20 cellular contexts compared by ENCODE assay signal in the genomic region with DNA sequence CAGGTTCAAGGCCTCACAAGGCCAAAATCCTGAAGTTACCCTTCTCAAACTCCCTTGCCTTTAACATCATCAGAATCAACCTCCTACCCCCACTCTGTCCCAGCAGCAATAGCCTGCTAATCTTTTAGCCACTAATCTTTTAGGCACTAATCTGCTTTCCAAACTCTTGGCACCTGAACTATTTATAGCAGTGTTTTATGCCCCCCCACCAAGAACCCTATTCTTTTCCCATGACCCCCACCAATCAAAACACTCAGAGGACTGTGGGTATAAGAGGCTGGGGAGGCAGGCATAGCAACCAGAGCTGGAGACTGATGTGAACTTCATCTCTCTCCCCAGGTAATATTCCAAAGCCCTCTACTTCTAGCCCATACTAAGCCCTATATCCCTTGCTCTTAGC. TPM values are rescaled to one million over a fixed set of nuclear protein-coding genes. Genes with fewer than 3 reads are reported as not detected.
DNase-seq lines count a peak whose midpoint lies in the region; ATAC-seq, FAIRE-seq and TF ChIP-seq lines count a peak whose summit lies in the region.
"Had no signal": no experiment of that assay in that cellular context is flagged by ENCODE, and none has a peak within 500 bp of the region (broad histone marks: within the 10 kb centered on the region; RNA-seq: fewer than 3 reads in every experiment).

A gene (plus strand): TSS at position 301 of the 400 bp plus-strand sequence. CDS start 1,052 bp downstream, outside the sequence.

- no peak within 1 kb of the TSS for H3K4me3 ChIP-seq in astrocyte (ENCODE audit: insufficient read depth, low read depth, low read length)
- H3K4me3 ChIP-seq: A549; BLaER1 treated with 17β-estradiol and CSF1 and Interleukin-3, amounts not matched to agents 10 nM and 100 nM had no signal

- H3K4me3 Mint-ChIP-seq in astrocyte (ENCODE audit: unreplicated experiment), result no peak within 1 kb of the TSS
- H3K4me3 Mint-ChIP-seq: B cell; CD4-positive, alpha-beta T cell; CD8-positive, alpha-beta T cell had no signal

- H3K27ac Mint-ChIP-seq in astrocyte (ENCODE audit: unreplicated experiment), result peak within 1 kb of the TSS; percentile 75
- H3K27ac Mint-ChIP-seq: B cell; CD4-positive, alpha-beta T cell; CD8-positive, alpha-beta T cell had no signal

- H3K9me3 ChIP-seq in astrocyte (ENCODE audit: insufficient read depth, low read depth, low read length), result no peaks in the 10 kb centered on the region
- H3K9me3 ChIP-seq: A549 had no signal

- no peaks in the 10 kb centered on the region for H3K9me3 Mint-ChIP-seq in astrocyte (ENCODE audit: unreplicated experiment)
- H3K9me3 Mint-ChIP-seq: CD4-positive, alpha-beta T cell; CD8-positive, alpha-beta T cell had no signal

- no peaks in the 10 kb centered on the region for H3K4me1 ChIP-seq in astrocyte (ENCODE audit: insufficient read depth, low read length)
- H3K4me1 ChIP-seq: A549; BLaER1 treated with 17β-estradiol and CSF1 and Interleukin-3, amounts not matched to agents 10 nM and 100 nM had no signal

- H4K20me1 ChIP-seq in astrocyte (ENCODE audit: insufficient read depth, low read length), result no peaks in the 10 kb centered on the region

- no peak within 1 kb of the TSS for H3K9ac ChIP-seq in astrocyte (ENCODE audit: low read length)
- H3K9ac ChIP-seq: BLaER1 treated with 17β-estradiol and CSF1 and Interleukin-3, amounts not matched to agents 10 nM and 100 nM had no signal

- H3K79me2 ChIP-seq in astrocyte (ENCODE audit: insufficient read depth, low read length), result no peaks in the 10 kb centered on the region

- no peak for ATAC-seq in left lobe of liver
- ATAC-seq: A549; CD8-positive, alpha-beta T cell had no signal

- no peaks in the 10 kb centered on the region for H3K4me1 Mint-ChIP-seq in astrocyte (ENCODE audit: low read depth, unreplicated experiment)
- H3K4me1 Mint-ChIP-seq: B cell had no signal

- H3K36me3 ChIP-seq in astrocyte (ENCODE audit: insufficient read depth, low read length), result no peaks in the 10 kb centered on the region
- H3K36me3 ChIP-seq: BLaER1 treated with 17β-estradiol and CSF1 and Interleukin-3, amounts not matched to agents 10 nM and 100 nM had no signal

- no peak for FAIRE-seq in astrocyte (lab: Jason Lieb, UNC)
- FAIRE-seq: D721Med, G401.6, GM12891 had no signal

- H2AFZ ChIP-seq in astrocyte (ENCODE audit: low read depth, low read length), result no peak within 1 kb of the TSS

- H3K36me3 Mint-ChIP-seq in astrocyte (ENCODE audit: low read depth, unreplicated experiment), result peaks cover 2% of the 10 kb centered on the region
- H3K36me3 Mint-ChIP-seq: CD8-positive, alpha-beta T cell had no signal

- H3K27me3 ChIP-seq in astrocyte (ENCODE audit: insufficient read depth, low read length), result no peaks in the 10 kb centered on the region

- no peak within 1 kb of the TSS for H3K4me2 ChIP-seq in astrocyte (ENCODE audit: low read length)
- H3K4me2 ChIP-seq: A549; BLaER1 treated with 17β-estradiol and CSF1 and Interleukin-3, amounts not matched to agents 10 nM and 100 nM had no signal

- no peak within 1 kb of the TSS for H3K27ac ChIP-seq in astrocyte (ENCODE audit: low read depth, low read length)
- H3K27ac ChIP-seq: 22Rv1; A549; BLaER1 treated with 17β-estradiol and CSF1 and Interleukin-3, amounts not matched to agents 10 nM and 100 nM; C4-2B had no signal

- DNase-seq in D341Med (ENCODE audit: low spot score) (peak; percentile 49), NCI-H82 treated with DMSO at 0.1 percent for 48 hours (lab: John Stamatoyannopoulos, UW; ENCODE audit: unreplicated experiment) (peak; percentile 92), astrocyte (ENCODE audit: low read depth) (no peak), GM19238 (ENCODE audit: insufficient read length, low spot score) (no peak), left lobe of liver (ENCODE audit: low spot score) (no peak)
- DNase-seq: AML-193; CD4-positive, alpha-beta T cell; CD8-positive, alpha-beta T cell; COR-L47; DMS79 treated with DMSO at 0.1 percent for 48 hours; GF-D8 had no signal

- no peaks in the 10 kb centered on the region for H3K27me3 Mint-ChIP-seq in astrocyte (ENCODE audit: low read depth, unreplicated experiment)
- H3K27me3 Mint-ChIP-seq: B cell; CD4-positive, alpha-beta T cell had no signal

- no peak for TF ChIP-seq CTCF in astrocyte (IDR thresholded peaks at IDR 0.05; ENCODE audit: insufficient read depth, low read depth, low read length)

RNA-seq across cellular contexts. Expression of the gene that starts here (rescaled TPM):
- total RNA-seq in astrocyte, result not detected in 2 replicates
- not detected for total RNA-seq in left lobe of liver
- total RNA-seq: A172; B cell; CD4-positive, alpha-beta T cell; CD8-positive, alpha-beta T cell had no signal

Comparison
In these comparisons a context has a peak if more than half of its experiments do, and no peak if none do; other contexts are left out.
1. DNase-seq: peak in D341Med (single experiment) and NCI-H82 treated with DMSO at 0.1 percent for 48 hours (single experiment); none in astrocyte (single experiment), GM19238 (single experiment) and left lobe of liver (single experiment).